In the genomic region with DNA sequence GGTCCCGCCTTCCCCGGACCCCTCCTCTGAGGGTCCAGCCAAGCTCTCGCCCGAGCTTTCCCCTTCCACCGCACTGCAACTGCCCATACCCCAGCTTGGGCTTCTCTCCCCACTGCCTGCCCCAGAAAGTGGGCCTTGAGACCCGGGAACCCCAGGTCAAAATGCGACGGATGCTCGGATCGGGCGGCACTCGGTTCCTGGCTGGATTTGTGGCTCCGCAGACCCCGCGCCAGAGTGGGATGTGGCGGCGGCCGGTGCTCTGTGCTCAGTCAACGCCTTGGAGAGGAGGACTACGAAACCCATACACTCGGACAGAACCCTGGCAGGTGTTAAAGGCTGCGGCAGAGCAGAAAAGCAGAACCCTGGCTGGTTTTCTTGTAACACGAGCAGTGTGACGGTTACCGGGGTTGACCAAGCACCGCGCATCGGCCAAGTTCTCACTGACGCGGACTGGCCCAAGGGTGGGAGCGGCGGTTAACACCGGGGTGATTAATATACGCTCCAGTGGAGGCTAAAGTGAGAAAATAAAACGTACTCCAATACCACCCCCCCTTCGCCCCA, we compare ENCODE assay signal across 9 cellular contexts. TPM values are rescaled to one million over a fixed set of nuclear protein-coding genes. Genes with fewer than 3 reads are reported as not detected.
DNase-seq lines count a peak whose midpoint lies in the region; ATAC-seq and TF ChIP-seq lines count a peak whose summit lies in the region.
"Had no signal": no experiment of that assay in that cellular context is flagged by ENCODE, and none has a peak within 500 bp of the region (broad histone marks: within the 10 kb centered on the region; RNA-seq: fewer than 3 reads in every experiment).

No MANE protein-coding gene starts in this region.

- TF ChIP-seq CTCF in right atrium auricular region (IDR thresholded peaks at IDR 0.05): no peak

- H3K4me1 Mint-ChIP-seq in T-helper 17 cell: peaks cover 3% of the 10 kb centered on the region

- H3K27me3 ChIP-seq in right atrium auricular region (no peaks in the 10 kb centered on the region), skeletal muscle satellite cell (ENCODE audit: control insufficient read depth, insufficient read depth, low read length) (peaks cover 71% of the 10 kb centered on the region)

- H3K9me3 ChIP-seq in T-helper 17 cell (ENCODE audit: control insufficient read depth, low read length, poor library complexity, severe bottlenecking) (no peaks in the 10 kb centered on the region), right atrium auricular region (no peaks in the 10 kb centered on the region), skeletal muscle satellite cell (replicated peaks; ENCODE audit: low read length) (no peaks in the 10 kb centered on the region)

- H3K27me3 Mint-ChIP-seq in T-helper 17 cell: no peaks in the 10 kb centered on the region

- H3K4me2 ChIP-seq in skeletal muscle satellite cell (ENCODE audit: low read length): peak overlapping the region; percentile 88

- peaks cover 4% of the 10 kb centered on the region for H3K36me3 Mint-ChIP-seq in T-helper 17 cell (ENCODE audit: low read depth)

- H3K27ac ChIP-seq in right atrium auricular region: peak overlapping the region in 1 of 2 donors; percentile 7

- peaks cover 0 to 24% of the 10 kb centered on the region in 2 donors for H3K4me1 ChIP-seq in right atrium auricular region
- H3K4me1 ChIP-seq in skeletal muscle satellite cell (ENCODE audit: control insufficient read depth, insufficient read depth, low read length): peaks cover 11% of the 10 kb centered on the region

- ATAC-seq in T-helper 17 cell: no peak
- ATAC-seq in GM21717 (IDR thresholded peaks at IDR 0.05; ENCODE audit: unreplicated experiment): no peak
- no peak for ATAC-seq in GM21423 (IDR thresholded peaks at IDR 0.05; ENCODE audit: unreplicated experiment)

- H3K36me3 ChIP-seq in right atrium auricular region (no peaks in the 10 kb centered on the region), skeletal muscle satellite cell (ENCODE audit: insufficient read depth, low read length) (no peaks in the 10 kb centered on the region)

- peak; percentile 36 for TF ChIP-seq POLR2A in GM19099 (IDR thresholded peaks at IDR 0.05; ENCODE audit: extremely low read depth, insufficient read length, low read depth)

- DNase-seq in T-helper 17 cell (no peak), right atrium auricular region (ENCODE audit: low spot score) (peak; percentile 60), SW480 (ENCODE audit: low spot score) (no peak), NCI-H510A treated with DMSO at 0.1 percent for 48 hours (lab: John Stamatoyannopoulos, UW) (no peak)
- DNase-seq: KG1 had no signal

- H3K4me3 ChIP-seq in right atrium auricular region (peak overlapping the region in 1 of 2 donors; percentile 63), skeletal muscle satellite cell (ENCODE audit: low read length) (peak overlapping the region; percentile 41)

- H3K27ac Mint-ChIP-seq in T-helper 17 cell: peak overlapping the region; percentile 74

- H3K4me3 Mint-ChIP-seq in T-helper 17 cell: peak overlapping the region; percentile 77

- H3K9ac ChIP-seq in skeletal muscle satellite cell (ENCODE audit: low read depth, low read length): no peak overlapping the region

RNA-seq across cellular contexts. Expression of a gene that starts 0.9 kb away (rescaled TPM):
- 10 to 100 TPM; 28.1 to 36.5 TPM for total RNA-seq in T-helper 17 cell
- total RNA-seq in right atrium auricular region: 1 to 10 TPM; 1.1 to 1.3 TPM
- 1.7 and 2.3 TPM in 2 replicates for total RNA-seq in skeletal muscle satellite cell (2012; rRNA removed)

RNA-seq across cellular contexts. Expression of a gene that starts 17.2 kb away (rescaled TPM):
- total RNA-seq in T-helper 17 cell: 1 to 10 TPM; 5.3 to 5.4 TPM
- 1 to 10 TPM; 3.4 to 3.6 TPM for total RNA-seq in right atrium auricular region
- total RNA-seq in skeletal muscle satellite cell (2012; rRNA removed): 17.0 and 18.3 TPM in 2 replicates

Comparison
In these comparisons a context has a peak if more than half of its experiments do, and no peak if none do; other contexts are left out.
1. RNA of a gene that starts 0.9 kb away (total RNA-seq): 28.1 to 36.5 TPM in T-helper 17 cell; 1.1 to 1.3 TPM in right atrium auricular region; every median in the first group is over 10 times any median in the second.